7 cellular contexts compared by ENCODE assay signal in the genomic region with DNA sequence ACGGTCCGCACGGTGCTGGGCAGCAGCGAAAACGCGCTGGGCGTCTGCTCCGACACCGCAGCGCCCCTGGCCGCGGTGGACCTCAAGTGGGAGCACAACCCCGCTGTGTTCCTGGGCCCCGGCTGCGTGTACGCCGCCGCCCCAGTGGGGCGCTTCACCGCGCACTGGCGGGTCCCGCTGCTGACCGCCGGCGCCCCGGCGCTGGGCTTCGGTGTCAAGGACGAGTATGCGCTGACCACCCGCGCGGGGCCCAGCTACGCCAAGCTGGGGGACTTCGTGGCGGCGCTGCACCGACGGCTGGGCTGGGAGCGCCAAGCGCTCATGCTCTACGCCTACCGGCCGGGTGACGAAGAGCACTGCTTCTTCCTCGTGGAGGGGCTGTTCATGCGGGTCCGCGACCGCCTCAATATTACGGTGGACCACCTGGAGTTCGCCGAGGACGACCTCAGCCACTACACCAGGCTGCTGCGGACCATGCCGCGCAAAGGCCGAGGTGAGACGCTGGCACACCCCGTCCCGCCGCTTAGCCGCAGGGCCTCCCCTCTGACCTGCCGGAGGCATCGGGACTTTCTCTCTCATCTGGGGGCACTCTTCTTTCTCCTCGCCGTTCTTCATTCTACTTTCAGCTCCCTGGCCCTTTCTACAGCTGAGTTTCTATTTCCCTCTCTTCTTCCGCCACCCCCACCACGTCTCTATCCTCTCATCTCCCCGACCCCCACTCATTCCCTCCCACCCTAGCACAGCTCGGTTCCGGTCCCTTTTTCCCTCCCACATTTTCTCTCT. TPM values are rescaled to one million over a fixed set of nuclear protein-coding genes. Genes with fewer than 3 reads are reported as not detected.
DNase-seq lines count a peak whose midpoint lies in the region; ATAC-seq, FAIRE-seq and TF ChIP-seq lines count a peak whose summit lies in the region.
"Had no signal": no experiment of that assay in that cellular context is flagged by ENCODE, and none has a peak within 500 bp of the region (broad histone marks: within the 10 kb centered on the region; RNA-seq: fewer than 3 reads in every experiment).

No MANE protein-coding gene starts in this region.

- peak overlapping the region; percentile 87 for H2AFZ ChIP-seq in endothelial cell of umbilical vein (ENCODE audit: low read depth, low read length)

- H3K9me1 ChIP-seq in endothelial cell of umbilical vein (replicated peaks; ENCODE audit: control insufficient read depth, extremely low read depth, insufficient read depth, low read length) = no peaks in the 10 kb centered on the region

- POLR2A ChIA-PET in endothelial cell of umbilical vein (lab: Charles Lee) = interaction anchor here (0.6 kb wide), 1 partner anchor 344 kb away, joined by 3 read pairs; no protein-coding TSS in a partner anchor

- CTCF ChIA-PET in endothelial cell of umbilical vein (lab: Charles Lee) = interaction anchor here (1.0 to 7.0 kb wide), 12 partner anchors 19 to 307 kb away, joined by 4 to 83 read pairs (median 6); partner anchors contain the start of genes RAB13 and SLC27A3

- peak; percentile 14 to 40 for TF ChIP-seq CTCF in endothelial cell of umbilical vein (IDR thresholded peaks at IDR 0.05; ENCODE audit: extremely low read depth in 1 of 2, insufficient read depth in 1 of 2, low read depth in 1 of 2, low read length in 2 of 2)

- peaks cover 11% of the 10 kb centered on the region for H3K4me1 ChIP-seq in endothelial cell of umbilical vein (ENCODE audit: control insufficient read depth, extremely low read depth, insufficient read depth, low read length)

- ATAC-seq in activated CD4-positive, CD25-positive, alpha-beta regulatory T cell treated with anti-CD3 and anti-CD28 coated beads, Interleukin-2, amount 50 U/mL, for 24 hours = peak; percentile 45 to 64

- TF ChIP-seq POLR2A in endothelial cell of umbilical vein (IDR thresholded peaks at IDR 0.05; ENCODE audit: low read depth, low read length) = no peak

- H3K9me3 ChIP-seq in endothelial cell of umbilical vein (replicated peaks; ENCODE audit: control insufficient read depth, insufficient read depth, low read length) = no peaks in the 10 kb centered on the region

- peak; percentile 42 for FAIRE-seq in endothelial cell of umbilical vein (lab: Jason Lieb, UNC)

- H3K27ac ChIP-seq in endothelial cell of umbilical vein (ENCODE audit: insufficient read depth, low read depth, low read length) = no peak overlapping the region

- H3K4me3 ChIP-seq in endothelial cell of umbilical vein (replicated peaks in 1 of 3; ENCODE audit: insufficient read depth in 1 of 3, low read depth in 1 of 3, low read length in 3 of 3) (peak overlapping the region; percentile 35 to 44 (median 37)), skeletal muscle cell (ENCODE audit: low read depth, low read length) (peak overlapping the region; percentile 41)

- no peaks in the 10 kb centered on the region for H4K20me1 ChIP-seq in endothelial cell of umbilical vein (replicated peaks; ENCODE audit: control insufficient read depth, extremely low read depth, insufficient read depth, low read length)

- no TSS peak for BruUV-seq in endothelial cell of umbilical vein (replicated peaks; lab: Mats Ljungman, UMichigan)

- H3K79me2 ChIP-seq in endothelial cell of umbilical vein (ENCODE audit: control insufficient read depth, insufficient read depth, low read length) = no peaks in the 10 kb centered on the region

- peak overlapping the region; percentile 62 for H3K4me2 ChIP-seq in endothelial cell of umbilical vein (ENCODE audit: insufficient read depth, low read length)

- intact Hi-C loops in endothelial cell of umbilical vein (cut with micrococcal nuclease) = loop anchor here (1.0 kb wide), 1 partner anchor 19 kb away; no protein-coding TSS in a partner anchor

- H3K9ac ChIP-seq in endothelial cell of umbilical vein (replicated peaks; ENCODE audit: extremely low read depth, insufficient read depth, low read length) = no peak overlapping the region

- dilution Hi-C loops in endothelial cell of umbilical vein (cut with MboI; ENCODE audit: extremely low pct_ligation_motif_present, low sequenced_read_pairs) = no loop called here

- DNase-seq in activated CD4-positive, CD25-positive, alpha-beta regulatory T cell treated with anti-CD3 and anti-CD28 coated beads, Interleukin-2, amount 50 U/mL, for 72 hours = no peak
- DNase-seq in endothelial cell of umbilical vein (ENCODE audit: low read depth, low spot score) (peak; percentile 56), skeletal muscle cell (ENCODE audit: low read depth) (no peak), GF-D8 (lab: John Stamatoyannopoulos, UW) (no peak), NCI-H1105 treated with DMSO at 0.1 percent for 48 hours (lab: John Stamatoyannopoulos, UW) (no peak)

- H3K27me3 ChIP-seq in endothelial cell of umbilical vein (ENCODE audit: control insufficient read depth in 2 of 2, insufficient read depth in 2 of 2, low read length in 2 of 2) = peaks cover 4 to 5% of the 10 kb centered on the region in 2 experiments

- peaks cover 0 to 7% of the 10 kb centered on the region in 2 experiments for H3K36me3 ChIP-seq in endothelial cell of umbilical vein (ENCODE audit: control insufficient read depth in 2 of 2, extremely low read depth in 1 of 2, insufficient read depth in 2 of 2, low read length in 2 of 2)

TF ChIP-seq in endothelial cell of umbilical vein, 7 proteins besides CTCF, POLR2A, EP300 and RAD21:
- TF ChIP-seq GATA2 (IDR thresholded peaks at IDR 0.05; ENCODE audit: insufficient read depth, insufficient read length, low read depth, low read length) (no peak), EZH2 (IDR thresholded peaks at IDR 0.05; ENCODE audit: borderline replicate concordance, low read depth, low read length, severe bottlenecking) (peak; percentile 62), POLR2AphosphoS5 (IDR thresholded peaks at IDR 0.05; ENCODE audit: insufficient read depth, low read depth, low read length) (no peak), MAX (IDR thresholded peaks at IDR 0.05; ENCODE audit: insufficient read depth, insufficient read length) (no peak), MYC (IDR thresholded peaks at IDR 0.05; ENCODE audit: low read depth, low read length) (no peak), JUN (IDR thresholded peaks at IDR 0.05; ENCODE audit: borderline replicate concordance, insufficient read depth, insufficient read length, low read depth) (no peak), FOS (IDR thresholded peaks at IDR 0.05; ENCODE audit: borderline replicate concordance, insufficient read depth, low read length) (no peak)
TF ChIP-seq in endothelial cell of umbilical vein: peak in this region for 1.

RNA-seq across cellular contexts. Expression of gene NPR1, which starts 1.0 kb away (rescaled TPM):
- 9.8 and 10.5 TPM in 2 replicates for total RNA-seq in endothelial cell of umbilical vein
- polyA plus RNA-seq in endothelial cell of umbilical vein = 13.3 and 13.8 TPM in 2 replicates
- 7.1 and 10.0 TPM in 2 replicates for polyA plus RNA-seq in endothelial cell of umbilical vein (2011; cell fraction: cytosol; rRNA removed)
- polyA plus RNA-seq in endothelial cell of umbilical vein (2011; cell fraction: nucleus; rRNA removed) = 16.7 and 28.0 TPM in 2 replicates
- 1.8 and 8.8 TPM in 2 replicates for polyA plus RNA-seq in endothelial cell of umbilical vein (2012)
- 20.2 and 21.4 TPM in 2 replicates for polyA minus RNA-seq in endothelial cell of umbilical vein
- polyA minus RNA-seq in endothelial cell of umbilical vein (2011; cell fraction: cytosol; rRNA and poly(A)+ RNA removed) = 45.8 TPM
- polyA minus RNA-seq in endothelial cell of umbilical vein (2011; cell fraction: nucleus; rRNA and poly(A)+ RNA removed) = 4.1 and 7.5 TPM in 2 replicates
- total RNA-seq: Daoy had no signal

RNA-seq across cellular contexts. Expression of gene ILF2, which starts 8.7 kb away (rescaled TPM):
- total RNA-seq in endothelial cell of umbilical vein = 271 TPM in 2 replicates
- 289 and 303 TPM in 2 replicates for polyA plus RNA-seq in endothelial cell of umbilical vein
- 391 and 409 TPM in 2 replicates for polyA plus RNA-seq in endothelial cell of umbilical vein (2011; cell fraction: cytosol; rRNA removed)
- 309 and 313 TPM in 2 replicates for polyA plus RNA-seq in endothelial cell of umbilical vein (2011; cell fraction: nucleus; rRNA removed)
- 208 and 298 TPM in 2 replicates for polyA plus RNA-seq in endothelial cell of umbilical vein (2012)
- polyA minus RNA-seq in endothelial cell of umbilical vein = 290 and 300 TPM in 2 replicates
- 157 TPM for polyA minus RNA-seq in endothelial cell of umbilical vein (2011; cell fraction: cytosol; rRNA and poly(A)+ RNA removed)
- 93.8 and 114 TPM in 2 replicates for polyA minus RNA-seq in endothelial cell of umbilical vein (2011; cell fraction: nucleus; rRNA and poly(A)+ RNA removed)

RNA-seq across cellular contexts. Expression of gene SNAPIN, which starts 21.0 kb away (rescaled TPM):
- total RNA-seq in endothelial cell of umbilical vein = 36.5 and 36.8 TPM in 2 replicates
- polyA plus RNA-seq in endothelial cell of umbilical vein = 47.3 and 55.1 TPM in 2 replicates
- polyA plus RNA-seq in endothelial cell of umbilical vein (2011; cell fraction: cytosol; rRNA removed) = 53.0 and 57.6 TPM in 2 replicates
- 23.5 and 24.2 TPM in 2 replicates for polyA plus RNA-seq in endothelial cell of umbilical vein (2011; cell fraction: nucleus; rRNA removed)
- polyA plus RNA-seq in endothelial cell of umbilical vein (2012) = 28.9 and 31.7 TPM in 2 replicates
- polyA minus RNA-seq in endothelial cell of umbilical vein = 20.9 and 22.2 TPM in 2 replicates
- 25.6 TPM for polyA minus RNA-seq in endothelial cell of umbilical vein (2011; cell fraction: cytosol; rRNA and poly(A)+ RNA removed)
- 9.2 and 12.7 TPM in 2 replicates for polyA minus RNA-seq in endothelial cell of umbilical vein (2011; cell fraction: nucleus; rRNA and poly(A)+ RNA removed)

RNA-seq across cellular contexts. Expression of gene CHTOP, which starts 45.7 kb away (rescaled TPM):
- 72.1 and 74.4 TPM in 2 replicates for total RNA-seq in endothelial cell of umbilical vein
- 47.1 and 62.0 TPM in 2 replicates for polyA plus RNA-seq in endothelial cell of umbilical vein
- 50.2 and 51.0 TPM in 2 replicates for polyA plus RNA-seq in endothelial cell of umbilical vein (2011; cell fraction: cytosol; rRNA removed)
- polyA plus RNA-seq in endothelial cell of umbilical vein (2011; cell fraction: nucleus; rRNA removed) = 106 and 115 TPM in 2 replicates
- 42.7 and 46.6 TPM in 2 replicates for polyA plus RNA-seq in endothelial cell of umbilical vein (2012)
- 45.3 and 54.6 TPM in 2 replicates for polyA minus RNA-seq in endothelial cell of umbilical vein
- 38.8 TPM for polyA minus RNA-seq in endothelial cell of umbilical vein (2011; cell fraction: cytosol; rRNA and poly(A)+ RNA removed)
- 107 and 134 TPM in 2 replicates for polyA minus RNA-seq in endothelial cell of umbilical vein (2011; cell fraction: nucleus; rRNA and poly(A)+ RNA removed)

RNA-seq across cellular contexts. Expression of gene INTS3, which starts 48.3 kb away (rescaled TPM):
- 56.1 and 63.1 TPM in 2 replicates for total RNA-seq in endothelial cell of umbilical vein
- polyA plus RNA-seq in endothelial cell of umbilical vein = 61.9 and 75.9 TPM in 2 replicates
- 36.4 and 38.2 TPM in 2 replicates for polyA plus RNA-seq in endothelial cell of umbilical vein (2011; cell fraction: cytosol; rRNA removed)
- polyA plus RNA-seq in endothelial cell of umbilical vein (2011; cell fraction: nucleus; rRNA removed) = 215 and 225 TPM in 2 replicates
- polyA plus RNA-seq in endothelial cell of umbilical vein (2012) = 37.5 and 38.3 TPM in 2 replicates
- 65.3 and 77.1 TPM in 2 replicates for polyA minus RNA-seq in endothelial cell of umbilical vein
- polyA minus RNA-seq in endothelial cell of umbilical vein (2011; cell fraction: cytosol; rRNA and poly(A)+ RNA removed) = 30.9 TPM
- polyA minus RNA-seq in endothelial cell of umbilical vein (2011; cell fraction: nucleus; rRNA and poly(A)+ RNA removed) = 49.9 and 71.6 TPM in 2 replicates
